Comparison of ENCODE assay signal across 21 cellular contexts in the genomic region with DNA sequence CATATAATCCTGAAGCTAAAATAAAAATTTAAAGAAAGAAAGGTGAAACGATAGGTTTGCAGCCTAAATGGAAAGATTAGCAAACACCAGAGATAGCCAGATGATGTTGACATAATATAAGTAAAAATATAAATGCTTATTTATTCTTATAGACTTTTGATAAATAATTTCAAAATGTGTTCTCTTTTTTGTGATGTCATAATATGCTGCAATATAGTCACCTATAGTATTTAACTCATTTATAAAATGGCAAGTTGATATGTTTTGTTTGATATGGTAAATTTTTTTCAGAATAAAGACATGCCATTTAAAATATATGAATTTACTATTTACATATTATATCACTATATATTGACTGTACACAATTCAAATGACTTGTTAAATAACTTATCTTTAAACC.
"Had no signal": no experiment of that assay in that cellular context is flagged by ENCODE, and none has a peak within 500 bp of the region (broad histone marks: within the 10 kb centered on the region; RNA-seq: fewer than 3 reads in every experiment).

No MANE protein-coding gene starts in this region.

- H3K4me3 ChIP-seq: MG63, PC-9, Peyer's patch, SJCRH30 had no signal

- H3K4me2 ChIP-seq: PC-9 had no signal

- DNase-seq: KBM-7, MG63, NCI-H1092, NCI-H1105 treated with DMSO at 0.1 percent for 48 hours, NCI-H1417 treated with DMSO at 0.1 percent for 48 hours, NCI-H146, NCI-H1694 treated with DMSO at 0.1 percent for 48 hours, NCI-H2107, NCI-H226, NCI-H446, NCI-H510A, NCI-H524 treated with DMSO at 0.1 percent for 48 hours, NCI-H774, PC-9, Peyer's patch, SHP77 treated with DMSO at 0.1 percent for 48 hours had no signal

- H3K27ac ChIP-seq: HL-60, PC-9, Peyer's patch, SJCRH30 had no signal

- H3K27me3 ChIP-seq: MG63, Peyer's patch, SJCRH30 had no signal

- H2AFZ ChIP-seq: PC-9 had no signal

- FAIRE-seq: HTR-8/SVneo had no signal

- H3K4me1 ChIP-seq: Peyer's patch, SJCRH30 had no signal

- ATAC-seq: Right ventricle myocardium inferior, SK-N-SH treated with all-trans-retinoic acid at 6 μM for 48 hours had no signal

- H3K36me3 ChIP-seq: MG63, Peyer's patch, SJCRH30 had no signal

- H3K9me3 ChIP-seq: MG63, Peyer's patch, SJCRH30 had no signal
